Comparison of ENCODE assay signal across 21 cellular contexts in the genomic region with DNA sequence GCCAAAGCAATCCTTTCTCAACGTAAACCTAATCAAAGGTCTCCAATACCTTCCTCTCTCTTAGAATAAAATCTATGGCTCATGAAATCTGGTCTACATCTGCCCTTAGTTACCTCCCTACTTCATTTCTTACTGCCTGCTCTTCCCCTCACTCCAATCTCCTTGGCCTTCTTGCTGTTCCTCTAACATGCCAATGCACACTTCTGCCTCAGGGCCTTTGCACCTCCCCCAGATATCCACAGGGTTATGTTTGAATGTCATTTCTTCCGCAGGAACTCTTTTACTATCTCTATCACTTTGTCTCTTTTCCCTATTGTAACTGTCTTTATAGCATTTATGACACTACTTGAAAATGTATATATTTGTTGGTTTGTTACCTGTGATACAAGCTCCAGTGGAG. TPM values are rescaled to one million over a fixed set of nuclear protein-coding genes. Genes with fewer than 3 reads are reported as not detected.
DNase-seq lines count a peak whose midpoint lies in the region; ATAC-seq, FAIRE-seq and TF ChIP-seq lines count a peak whose summit lies in the region.
"Had no signal": no experiment of that assay in that cellular context is flagged by ENCODE, and none has a peak within 500 bp of the region (broad histone marks: within the 10 kb centered on the region; RNA-seq: fewer than 3 reads in every experiment).

No MANE protein-coding gene starts in this region.

- peaks cover 4 to 6% of the 10 kb centered on the region in 2 experiments; a peak in 2 of 3 replicates for H3K36me3 ChIP-seq in HEK293 (ENCODE audit: control insufficient read depth in 2 of 2, insufficient read depth in 1 of 2, low read length in 2 of 2)
- no peaks in the 10 kb centered on the region for H3K36me3 ChIP-seq in H1 (ENCODE audit: control insufficient read depth in 2 of 4, insufficient read depth in 4 of 4, low read length in 3 of 4)
- no peaks in the 10 kb centered on the region for H3K36me3 ChIP-seq in parathyroid adenoma (ENCODE audit: control insufficient read depth, insufficient read depth, low read length)
- no peaks in the 10 kb centered on the region for H3K36me3 ChIP-seq in thyroid gland
- peaks cover 0 to 4% (median 0%) of the 10 kb centered on the region in 4 donors for H3K36me3 ChIP-seq in upper lobe of left lung

- H2AK5ac ChIP-seq in H1 (ENCODE audit: low read depth, low read length): no peak overlapping the region

- no peak overlapping the region for H2BK12ac ChIP-seq in H1 (ENCODE audit: low read depth, low read length)

- no peak overlapping the region for H2AFZ ChIP-seq in H1 (ENCODE audit: low read length)
- no peak overlapping the region for H2AFZ ChIP-seq in parathyroid adenoma
- H2AFZ ChIP-seq: GM23248 had no signal

- POLR2A ChIA-PET in HEK293 (lab: Yijun Ruan, JAX): no interaction called here
- POLR2A ChIA-PET in H1 (lab: Charles Lee; ENCODE audit: partially characterized antibody): no interaction called here

- no peaks in the 10 kb centered on the region for H3K79me2 ChIP-seq in H1 (ENCODE audit: control insufficient read depth in 1 of 2, insufficient read depth in 2 of 2, low read length in 2 of 2)
- H3K79me2 ChIP-seq in parathyroid adenoma: no peaks in the 10 kb centered on the region

- H3K4ac ChIP-seq in H1 (replicated peaks; ENCODE audit: insufficient read length, low read depth, low read length): no peak overlapping the region

- H3K14ac ChIP-seq in H1 (ENCODE audit: insufficient read length): no peak overlapping the region

- H3K23ac ChIP-seq in H1 (ENCODE audit: insufficient read length): no peak overlapping the region

- no peak overlapping the region for H2BK15ac ChIP-seq in H1 (ENCODE audit: low read length)

- intact Hi-C loops in thyroid gland (cut with DNase I): loop anchor here (10.0 kb wide), 1 partner anchor 108 kb away; no protein-coding TSS in a partner anchor

- no peaks in the 10 kb centered on the region for H3K23me2 ChIP-seq in H1 (ENCODE audit: low read depth, low read length)

- H3K56ac ChIP-seq in H1 (replicated peaks; ENCODE audit: insufficient read length, low read depth, low read length): no peak overlapping the region

- H2BK120ac ChIP-seq in H1 (replicated peaks; ENCODE audit: low read depth, low read length): no peak overlapping the region

- H4K91ac ChIP-seq in H1 (replicated peaks; ENCODE audit: insufficient read length, low read length): no peak overlapping the region

- no peak overlapping the region for H2BK5ac ChIP-seq in H1 (ENCODE audit: low read depth, low read length)

- no peak overlapping the region for H4K5ac ChIP-seq in H1 (ENCODE audit: insufficient read length, low read depth, low read length)

- no peak overlapping the region for H3K18ac ChIP-seq in H1 (ENCODE audit: extremely low read depth, low read length)

- no peaks in the 10 kb centered on the region for H3K27me3 ChIP-seq in H1 (replicated peaks in 1 of 4; ENCODE audit: control insufficient read depth in 3 of 4, extremely low read depth in 1 of 4, insufficient read depth in 3 of 4, low read length in 3 of 4)
- H3K27me3 ChIP-seq in parathyroid adenoma (ENCODE audit: control insufficient read depth, insufficient read depth, low read length): no peaks in the 10 kb centered on the region
- no peaks in the 10 kb centered on the region for H3K27me3 ChIP-seq in thyroid gland
- H3K27me3 ChIP-seq in upper lobe of left lung: no peaks in the 10 kb centered on the region
- H3K27me3 ChIP-seq: BE2C had no signal

- WGBS in H1 (ENCODE audit: extremely low coverage in 1 of 2, insufficient coverage in 1 of 2, insufficient read length in 1 of 2, insufficient replicate concordance in 2 of 2, low coverage in 1 of 2, low lambda C conversion rate in 2 of 2, missing lambda C conversion rate in 1 of 2), 2 experiments: 84% methylated on average over 2 of the region's 2 CpGs; no CpG with 5 or more reads in 1 of the 2 experiments
- WGBS in thyroid gland, 2 donors: 90 to 93% methylated on average over 2 of the region's 2 CpGs
- WGBS in upper lobe of left lung, 2 donors: 97 to 98% methylated on average over 2 of the region's 2 CpGs

- H3K79me1 ChIP-seq in H1 (ENCODE audit: low read depth, low read length): no peaks in the 10 kb centered on the region

- TF ChIP-seq POLR2A in H1 (IDR thresholded peaks at IDR 0.05; ENCODE audit: control extremely low read depth in 1 of 2, low read depth in 2 of 2, low read length in 2 of 2) (no peak), thyroid gland (IDR thresholded peaks at IDR 0.05) (no peak), upper lobe of left lung (IDR thresholded peaks at IDR 0.05) (no peak)

- ATAC-seq in upper lobe of left lung (ENCODE audit: low FRiP score in 2 of 2): no peak

- no peak overlapping the region for H2BK20ac ChIP-seq in H1 (ENCODE audit: low read length)

- CTCF ChIA-PET in HEK293 (lab: Yijun Ruan, JAX) (interaction anchor here (0.6 kb wide), 1 partner anchor 383 kb away, joined by 3 read pairs; no protein-coding TSS in a partner anchor), H1 (lab: Charles Lee; ENCODE audit: partially characterized antibody) (no interaction called here)

- H3K4me3 ChIP-seq in HEK293 (ENCODE audit: low read depth, low read length) (no peak overlapping the region), H1 (ENCODE audit: extremely low read depth in 1 of 4, insufficient read depth in 2 of 4, low read depth in 3 of 4, low read length in 4 of 4) (no peak overlapping the region), parathyroid adenoma (ENCODE audit: low read depth, low read length) (no peak overlapping the region), thyroid gland (replicated peaks in 1 of 3) (no peak overlapping the region), upper lobe of left lung (no peak overlapping the region)
- H3K4me3 ChIP-seq: GM23248 had no signal

- H4K8ac ChIP-seq in H1 (ENCODE audit: extremely low read depth, insufficient read depth, low read length): no peak overlapping the region

- H3K9me3 ChIP-seq in HEK293 (ENCODE audit: control insufficient read depth, insufficient read depth, low read depth, low read length) (no peaks in the 10 kb centered on the region), H1 (ENCODE audit: insufficient read depth in 2 of 2, low read depth in 1 of 2, low read length in 1 of 2) (no peaks in the 10 kb centered on the region), parathyroid adenoma (ENCODE audit: control insufficient read depth, low read length) (no peaks in the 10 kb centered on the region), thyroid gland (no peaks in the 10 kb centered on the region), upper lobe of left lung (no peaks in the 10 kb centered on the region)
- H3K9me3 ChIP-seq: BE2C, Caco-2 had no signal

- no peak for TF ChIP-seq CTCF in HEK293 (tag by site-specific recombination; IDR thresholded peaks at IDR 0.05)
- TF ChIP-seq CTCF in H1 (IDR thresholded peaks at IDR 0.05; ENCODE audit: control extremely low read depth in 1 of 3, insufficient read depth in 1 of 3, low read depth in 1 of 3, low read length in 3 of 3): no peak
- no peak for TF ChIP-seq CTCF in parathyroid adenoma (IDR thresholded peaks at IDR 0.05)
- TF ChIP-seq CTCF in thyroid gland (IDR thresholded peaks at IDR 0.05): no peak
- no peak for TF ChIP-seq CTCF in upper lobe of left lung (IDR thresholded peaks at IDR 0.05)

- no peaks in the 10 kb centered on the region for H4K20me1 ChIP-seq in H1 (replicated peaks in 1 of 2; ENCODE audit: control insufficient read depth in 1 of 2, insufficient read depth in 2 of 2, low read length in 2 of 2)

- no peak overlapping the region for H3K9ac ChIP-seq in H1 (replicated peaks in 1 of 4; ENCODE audit: extremely low read depth in 1 of 4, low read depth in 3 of 4, low read length in 3 of 4)
- H3K9ac ChIP-seq in parathyroid adenoma: no peak overlapping the region
- H3K9ac ChIP-seq: GM23248 had no signal

- no peak for FAIRE-seq in H1 (lab: Jason Lieb, UNC)
- FAIRE-seq: D721Med, GM12891, GM19239, H54 had no signal

- no peak for DNase-seq in H1 (ENCODE audit: low read depth in 1 of 2, low spot score in 2 of 2)
- no peak for DNase-seq in thyroid gland
- DNase-seq in NK-92 (lab: John Stamatoyannopoulos, UW; ENCODE audit: unreplicated experiment): no peak
- DNase-seq in medulla oblongata (ENCODE audit: extremely low spot score): no peak
- DNase-seq in upper lobe of left lung: no peak
- DNase-seq: ACHN; BE2C; C1 segment of cervical spinal cord; Caco-2; CD4-positive, CD25-positive, alpha-beta regulatory T cell; CD8-positive, alpha-beta memory T cell; GM23248; HCEC 1CT; HFFc6 had no signal

- TF ChIP-seq RAD21 in H1 (IDR thresholded peaks at IDR 0.05 in 1 of 2, conservative IDR thresholded peaks at IDR 0.05 in 1 of 2; ENCODE audit: low read depth in 2 of 2, low read length in 2 of 2): no peak

- no peak overlapping the region for H3K27ac ChIP-seq in HEK293 (ENCODE audit: extremely low read depth, low read depth, low read length)
- H3K27ac ChIP-seq in H1 (ENCODE audit: low read depth, low read length): no peak overlapping the region
- peak overlapping the region; percentile 71 for H3K27ac ChIP-seq in parathyroid adenoma
- peak overlapping the region in 2 of 3 donors; percentile 30 to 82 for H3K27ac ChIP-seq in thyroid gland
- no peak overlapping the region for H3K27ac ChIP-seq in upper lobe of left lung
- H3K27ac ChIP-seq: GM23248 had no signal

- H3K4me1 ChIP-seq in HEK293 (ENCODE audit: control insufficient read depth, insufficient read depth, low read length) (no peaks in the 10 kb centered on the region; the same call in 1 of the 2 replicates), H1 (replicated peaks in 1 of 4; ENCODE audit: control insufficient read depth in 3 of 4, insufficient read depth in 4 of 4, low read length in 3 of 4) (no peaks in the 10 kb centered on the region), parathyroid adenoma (peaks cover 7% of the 10 kb centered on the region), thyroid gland (peaks cover 14 to 15% of the 10 kb centered on the region in 2 donors), upper lobe of left lung (peaks cover 0 to 3% (median 0%) of the 10 kb centered on the region in 4 donors)
- H3K4me1 ChIP-seq: BE2C, Caco-2 had no signal

- H3K4me2 ChIP-seq in H1 (ENCODE audit: insufficient read depth in 1 of 2, low read depth in 2 of 2, low read length in 2 of 2) (no peak overlapping the region), parathyroid adenoma (ENCODE audit: low read length) (no peak overlapping the region)

- TF ChIP-seq EP300 in H1 (IDR thresholded peaks at IDR 0.05; ENCODE audit: borderline replicate concordance in 1 of 2, low read depth in 2 of 2, low read length in 2 of 2): no peak
- TF ChIP-seq EP300 in upper lobe of left lung (IDR thresholded peaks at IDR 0.05): no peak

RNA-seq across cellular contexts. Expression of gene PYGO1, which starts 44.3 kb away (rescaled TPM):
- total RNA-seq in H1 (2021; fragmentation: NEBNext Ultra II Directional; extraction: Animal tissue kit (Norgen Biotek cat#: 25700)): 1.1 and 1.3 TPM in 2 replicates
- polyA plus RNA-seq in H1 (2011; rRNA removed): 0.25 and 0.50 TPM in 2 replicates
- 0.23 TPM for polyA plus RNA-seq in H1 (2011; cell fraction: cytosol; rRNA removed)
- polyA plus RNA-seq in H1 (2011; cell fraction: nucleus; rRNA removed): 0.10 TPM
- polyA plus RNA-seq in H1 (2012, experiment 1 of 2): 0.45 to 0.77 TPM (median 0.55 TPM) in 4 replicates
- polyA plus RNA-seq in H1 (2012, experiment 2 of 2): 0.03 TPM
- polyA plus RNA-seq in H1 (2013, experiment 1 of 2): 0.81 TPM
- 0.74 TPM for polyA plus RNA-seq in H1 (2013, experiment 2 of 2)
- polyA minus RNA-seq in H1 (2011; rRNA and poly(A)+ RNA removed): 1.5 and 1.6 TPM in 2 replicates
- polyA minus RNA-seq in H1 (2011; cell fraction: cytosol; rRNA and poly(A)+ RNA removed): 0.22 TPM
- 1.00 TPM for polyA minus RNA-seq in H1 (2011; cell fraction: nucleus; rRNA and poly(A)+ RNA removed)
- 10 to 100 TPM; 19.4 to 30.1 (median 23.1) TPM for total RNA-seq in thyroid gland
- 10 to 100 TPM in 1 of 6 donors, 1 to 10 TPM in 5; 1.8 to 11.5 (median 7.5) TPM for total RNA-seq in upper lobe of left lung
- total RNA-seq: CD4-positive, CD25-positive, alpha-beta regulatory T cell; HT-29 had no signal
- polyA plus RNA-seq: CD4-positive, CD25-positive, alpha-beta regulatory T cell; CD8-positive, alpha-beta memory T cell had no signal

Comparison
In these comparisons a context has a peak if more than half of its experiments do, and no peak if none do; other contexts are left out.
1. H3K27ac ChIP-seq: peak in parathyroid adenoma (single experiment) and thyroid gland (2 of 3); none in HEK293 (single experiment), H1 (single experiment) and upper lobe of left lung (0 of 4).